In genomic region chr3:20148456-20148855, GRCh38 we compare ENCODE assay signal across 29 cellular contexts. TPM values are rescaled to one million over a fixed set of nuclear protein-coding genes. Genes with fewer than 3 reads are reported as not detected.
"Had no signal": no experiment of that assay in that cellular context is flagged by ENCODE, and none has a peak within 500 bp of the region (broad histone marks: within the 10 kb centered on the region; RNA-seq: fewer than 3 reads in every experiment).

No MANE protein-coding gene starts in this region.

- H3K4me3 ChIP-seq: heart left ventricle, lower lobe of right lung, neural progenitor cell, pancreas, prostate gland, stomach, testis, thyroid gland, transverse colon, upper lobe of left lung, vagina had no signal

- H3K27me3 Mint-ChIP-seq: naive thymus-derived CD8-positive, alpha-beta T cell; stimulated activated naive B cell treated with anti-CD40 and anti-IgM and Interleukin-4, amounts not matched to agents 10 μg/mL and 1 μg/mL and 100 μg/mL, for 72 hours had no signal

- H3K9me3 ChIP-seq: heart left ventricle, lower lobe of right lung, pancreas, prostate gland, stomach, testis, thyroid gland, transverse colon, upper lobe of left lung, vagina had no signal

- H2AFZ ChIP-seq: neural progenitor cell had no signal

- H3K27me3 ChIP-seq: heart left ventricle, neural progenitor cell, pancreas, stomach, testis, thyroid gland, transverse colon, upper lobe of left lung, vagina had no signal

- H3K4me1 ChIP-seq: heart left ventricle, lower lobe of right lung, pancreas, prostate gland, testis, thyroid gland, transverse colon, upper lobe of left lung, vagina had no signal

- H3K4me3 Mint-ChIP-seq: naive thymus-derived CD8-positive, alpha-beta T cell; nephron progenitor cell; neural progenitor cell; stimulated activated naive B cell treated with anti-CD40 and anti-IgM and Interleukin-4, amounts not matched to agents 10 μg/mL and 1 μg/mL and 100 μg/mL, for 72 hours had no signal

- ATAC-seq: heart left ventricle; left cardiac atrium; left lobe of liver; lower lobe of right lung; naive thymus-derived CD8-positive, alpha-beta T cell; pancreas; right cardiac atrium; sciatic nerve; stimulated activated naive B cell treated with anti-CD40 and anti-IgM and Interleukin-4, amounts not matched to agents 10 μg/mL and 1 μg/mL and 100 μg/mL, for 72 hours; stimulated activated naive CD8-positive, alpha-beta T cell treated with anti-CD3 and anti-CD28 coated beads, Interleukin-15, Interleukin-2, amounts not matched to agents 100 U/mL and 50 U/mL, for 24 hours had no signal

- H3K9ac ChIP-seq: neural progenitor cell had no signal

- DNase-seq: heart left ventricle; kidney glomerular epithelial cell; left cardiac atrium; lower lobe of right lung; mammary epithelial cell; mesenchymal stem cell; naive thymus-derived CD8-positive, alpha-beta T cell; nephron progenitor cell; pancreas; posterior cingulate gyrus; retina; right cardiac atrium; small intestine; stimulated activated CD4-positive, alpha-beta T cell treated with anti-CD3 and anti-CD28 coated beads, Interleukin-1b, Interleukin-23, amount 100 ng/mL, for 48 hours; stimulated activated CD4-positive, alpha-beta T cell treated with anti-CD3 and anti-CD28 coated beads, Interleukin-2, amount 100 ng/mL, for 48 hours; stimulated activated CD4-positive, alpha-beta T cell treated with anti-CD3 and anti-CD28 coated beads, Interleukin-4, amount 100 ng/mL, for 4 hours; stimulated activated CD8-positive, alpha-beta memory T cell treated with anti-CD3 and anti-CD28 coated beads, Interleukin-4, amount 100 ng/mL, for 48 hours; stimulated activated naive B cell treated with anti-CD40 and anti-IgM and Interleukin-4, amounts not matched to agents 10 μg/mL and 1 μg/mL and 100 μg/mL, for 72 hours; stimulated activated naive CD8-positive, alpha-beta T cell treated with anti-CD3 and anti-CD28 coated beads, Interleukin-15, Interleukin-2, amounts not matched to agents 100 U/mL and 50 U/mL, for 24 hours; stomach; testis; thyroid gland; transverse colon; upper lobe of left lung had no signal

- H3K27ac Mint-ChIP-seq: neural progenitor cell; stimulated activated naive B cell treated with anti-CD40 and anti-IgM and Interleukin-4, amounts not matched to agents 10 μg/mL and 1 μg/mL and 100 μg/mL, for 72 hours had no signal

- H3K4me2 ChIP-seq: neural progenitor cell had no signal

- H3K27ac ChIP-seq: lower lobe of right lung, neural progenitor cell, pancreas, testis, thyroid gland, upper lobe of left lung, vagina had no signal

- H3K9me3 Mint-ChIP-seq: naive thymus-derived CD8-positive, alpha-beta T cell; nephron progenitor cell; neural progenitor cell; stimulated activated naive B cell treated with anti-CD40 and anti-IgM and Interleukin-4, amounts not matched to agents 10 μg/mL and 1 μg/mL and 100 μg/mL, for 72 hours had no signal

- H3K36me3 ChIP-seq: prostate gland had no signal

- H3K4me1 Mint-ChIP-seq: naive thymus-derived CD8-positive, alpha-beta T cell; stimulated activated naive B cell treated with anti-CD40 and anti-IgM and Interleukin-4, amounts not matched to agents 10 μg/mL and 1 μg/mL and 100 μg/mL, for 72 hours had no signal

RNA-seq across cellular contexts. Expression of gene SGO1, which starts 37.5 kb away (rescaled TPM):
- polyA plus RNA-seq: right cardiac atrium had no signal
